Comparison of ENCODE assay signal across 9 cellular contexts in genomic region chr16:55470533-55471371, GRCh38. TPM values are rescaled to one million over a fixed set of nuclear protein-coding genes. Genes with fewer than 3 reads are reported as not detected.
DNase-seq lines count a peak whose midpoint lies in the region; ATAC-seq and TF ChIP-seq lines count a peak whose summit lies in the region.
"Had no signal": no experiment of that assay in that cellular context is flagged by ENCODE, and none has a peak within 500 bp of the region (broad histone marks: within the 10 kb centered on the region; RNA-seq: fewer than 3 reads in every experiment).

No MANE protein-coding gene starts in this region.

- in situ Hi-C loops in SK-MEL-5 (cut with HindIII; ENCODE audit: low pct_unique_long_range_greater_than_20kb, low sequenced_read_pairs) (no loop called here), HAP-1 (cut with MboI; ENCODE audit: low sequenced_read_pairs) (no loop called here)

- no peaks in the 10 kb centered on the region for H3K4me1 ChIP-seq in HAP-1
- no peaks in the 10 kb centered on the region for H3K4me1 ChIP-seq in effector memory CD4-positive, alpha-beta T cell (ENCODE audit: control insufficient read depth, insufficient read depth, low read length, poor library complexity, severe bottlenecking)

- H3K4me3 ChIP-seq in fibroblast of mammary gland (ENCODE audit: control insufficient read depth, low read depth, low read length) (no peak overlapping the region), HAP-1 (no peak overlapping the region)
- H3K4me3 ChIP-seq in effector memory CD4-positive, alpha-beta T cell (ENCODE audit: insufficient read depth, low read depth, low read length, poor library complexity, severe bottlenecking): no peak overlapping the region

- TF ChIP-seq CTCF in fibroblast of mammary gland (conservative IDR thresholded peaks at IDR 0.05; ENCODE audit: control insufficient read depth, insufficient read depth, low read depth, low read length): no peak

- peak; percentile 76 for ATAC-seq in sciatic nerve
- ATAC-seq in stimulated activated naive CD8-positive, alpha-beta T cell treated with anti-CD3 and anti-CD28 coated beads, Interleukin-15, Interleukin-2, amounts not matched to agents 100 U/mL and 50 U/mL, for 24 hours: no peak
- ATAC-seq in GM19023 (IDR thresholded peaks at IDR 0.05; ENCODE audit: unreplicated experiment): no peak
- ATAC-seq: stimulated activated memory B cell treated with anti-CD40 and anti-IgM and Interleukin-4, amounts not matched to agents 10 μg/mL and 1 μg/mL and 100 μg/mL, for 72 hours had no signal

- intact Hi-C loops in sciatic nerve (cut with DNase I): no loop called here

- H3K27me3 ChIP-seq in HAP-1 (ENCODE audit: low read depth): no peaks in the 10 kb centered on the region
- no peaks in the 10 kb centered on the region for H3K27me3 ChIP-seq in effector memory CD4-positive, alpha-beta T cell (replicated peaks; ENCODE audit: control insufficient read depth, insufficient read depth, low read length, poor library complexity, severe bottlenecking)

- peak; percentile 95 for DNase-seq in ELF-1 (ENCODE audit: low read depth, low spot score)
- peak; percentile 52 for DNase-seq in SK-MEL-5 (ENCODE audit: low read depth, low spot score)
- DNase-seq in fibroblast of mammary gland (ENCODE audit: low read depth): peak; percentile 63
- DNase-seq in sciatic nerve (ENCODE audit: low spot score): no peak
- no peak for DNase-seq in HAP-1 (ENCODE audit: low spot score in 2 of 2)
- no peak for DNase-seq in stimulated activated naive CD8-positive, alpha-beta T cell treated with anti-CD3 and anti-CD28 coated beads, Interleukin-15, Interleukin-2, amounts not matched to agents 100 U/mL and 50 U/mL, for 24 hours
- no peak for DNase-seq in effector memory CD4-positive, alpha-beta T cell

- H3K9me3 ChIP-seq in HAP-1: no peaks in the 10 kb centered on the region
- H3K9me3 ChIP-seq in effector memory CD4-positive, alpha-beta T cell (ENCODE audit: control insufficient read depth, low read length): no peaks in the 10 kb centered on the region

- no peaks in the 10 kb centered on the region for H3K36me3 ChIP-seq in HAP-1 (replicated peaks)
- no peaks in the 10 kb centered on the region for H3K36me3 ChIP-seq in effector memory CD4-positive, alpha-beta T cell (ENCODE audit: control insufficient read depth, insufficient read depth, low read length)

- no peak overlapping the region for H3K27ac ChIP-seq in effector memory CD4-positive, alpha-beta T cell (ENCODE audit: insufficient read depth, low read length, poor library complexity, severe bottlenecking)

RNA-seq across cellular contexts. Expression of gene MMP2, which starts 8.2 kb away (rescaled TPM):
- 1.7 and 2.2 TPM in 2 replicates for total RNA-seq in SK-MEL-5 (2014; rRNA removed; shearing (Covaris generic))
- 6.5 and 8.4 TPM in 2 replicates for polyA plus RNA-seq in SK-MEL-5 (2015; cell fraction: cytosol; rRNA removed)
- polyA plus RNA-seq in SK-MEL-5 (2015; cell fraction: nucleus; rRNA removed): 2.2 and 2.8 TPM in 2 replicates
- total RNA-seq in sciatic nerve: 193 TPM

RNA-seq across cellular contexts. Expression of gene LPCAT2, which starts 38.1 kb away (rescaled TPM):
- total RNA-seq in SK-MEL-5 (2014; rRNA removed; shearing (Covaris generic)): 42.4 and 42.9 TPM in 2 replicates
- polyA plus RNA-seq in SK-MEL-5 (2015; cell fraction: cytosol; rRNA removed): 27.1 and 45.3 TPM in 2 replicates
- polyA plus RNA-seq in SK-MEL-5 (2015; cell fraction: nucleus; rRNA removed): 45.6 and 54.9 TPM in 2 replicates
- 54.0 TPM for total RNA-seq in sciatic nerve

Comparison
In these comparisons a context has a peak if more than half of its experiments do, and no peak if none do; other contexts are left out.
1. DNase-seq: peak in ELF-1 (single experiment), SK-MEL-5 (single experiment) and fibroblast of mammary gland (single experiment); none in sciatic nerve (single experiment), HAP-1 (0 of 2), stimulated activated naive CD8-positive, alpha-beta T cell treated with anti-CD3 and anti-CD28 coated beads, Interleukin-15, Interleukin-2, amounts not matched to agents 100 U/mL and 50 U/mL, for 24 hours (single experiment) and effector memory CD4-positive, alpha-beta T cell (0 of 3).
2. RNA of gene MMP2, which starts 8.2 kb away (total RNA-seq): 193 TPM in sciatic nerve (single experiment); 1.7 to 2.2 TPM in SK-MEL-5; every median in the first group is over 10 times any median in the second.